In the genomic region with DNA sequence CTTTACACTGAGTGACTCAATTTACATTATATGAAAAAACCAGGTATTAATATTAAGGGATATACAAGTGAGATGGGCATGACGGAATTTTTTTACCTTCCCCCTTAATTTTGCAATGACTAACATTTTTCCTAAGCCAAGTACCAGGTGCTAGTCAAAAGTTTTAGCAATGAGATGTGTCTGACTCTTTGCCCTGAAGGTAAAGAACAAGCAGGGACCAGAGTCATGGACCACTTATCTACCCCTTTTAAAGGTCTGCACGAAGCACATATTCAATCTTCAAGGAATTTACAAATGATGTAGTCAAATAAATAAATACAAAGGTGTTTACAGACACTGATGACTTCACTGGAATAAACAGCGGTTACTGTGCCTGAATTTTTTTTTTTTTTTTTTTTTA, we compare ENCODE assay signal across 10 cellular contexts. TPM values are rescaled to one million over a fixed set of nuclear protein-coding genes. Genes with fewer than 3 reads are reported as not detected.
DNase-seq lines count a peak whose midpoint lies in the region; ATAC-seq, FAIRE-seq and TF ChIP-seq lines count a peak whose summit lies in the region.
"Had no signal": no experiment of that assay in that cellular context is flagged by ENCODE, and none has a peak within 500 bp of the region (broad histone marks: within the 10 kb centered on the region; RNA-seq: fewer than 3 reads in every experiment).

No MANE protein-coding gene starts in this region.

- H3K9me3 ChIP-seq in ES-I3 (ENCODE audit: control insufficient read depth, insufficient read depth, low read length) (peaks cover 10% of the 10 kb centered on the region), Loucy (ENCODE audit: insufficient read depth, low read depth, low read length) (no peaks in the 10 kb centered on the region), GM12878 (replicated peaks; ENCODE audit: control insufficient read depth, insufficient read depth, low read length) (peaks cover 6% of the 10 kb centered on the region; the same call in 2 of the 3 replicates)

- H3K27me3 ChIP-seq in Loucy (ENCODE audit: insufficient read depth, low read length, poor library complexity, severe bottlenecking) (peaks cover 5% of the 10 kb centered on the region), GM12878 (replicated peaks in 1 of 2; ENCODE audit: control insufficient read depth in 2 of 2, insufficient read depth in 2 of 2, low read length in 1 of 2) (no peaks in the 10 kb centered on the region)

- SMC1A ChIA-PET in GM12878 (lab: Charles Lee; ENCODE audit: uncharacterized antibody, unreplicated experiment) = interaction anchor here (1.0 kb wide), 1 partner anchor 16 kb away, joined by 3 read pairs; no protein-coding TSS in a partner anchor

- no peak overlapping the region for H3K27ac ChIP-seq in GM12878 (ENCODE audit: control insufficient read depth, insufficient read depth)

- intact Hi-C loops in GM12878 (cut with micrococcal nuclease; ENCODE audit: unreplicated experiment) = no loop called here

- peak overlapping the region; percentile 97 for H3K4me3 ChIP-seq in Loucy (ENCODE audit: low read length, poor library complexity, severe bottlenecking)
- H3K4me3 ChIP-seq in GM12878 = peak overlapping the region; percentile 42

- FAIRE-seq in GM12878 (lab: Jason Lieb, UNC) = no peak

- H3K27me3 Mint-ChIP-seq in natural killer cell treated with Interleukin-12 subunit alpha and Interleukin-12 subunit beta and Interleukin-15 and Interleukin-18, amount 100 ng/mL, for 72 hours = no peaks in the 10 kb centered on the region

- no peaks in the 10 kb centered on the region for H3F3A ChIP-seq in Loucy (ENCODE audit: low read depth)

- TF ChIP-seq EP300 in GM12878 (IDR thresholded peaks at IDR 0.05; ENCODE audit: borderline replicate concordance in 1 of 2, control insufficient read depth in 1 of 2, low read depth in 2 of 2, low read length in 2 of 2) = no peak

- H2AFZ ChIP-seq in Loucy (ENCODE audit: low read length) = no peak overlapping the region
- H2AFZ ChIP-seq in GM12878 (ENCODE audit: control insufficient read depth, low read depth, low read length) = no peak overlapping the region

- CTCF ChIA-PET in GM12878 (lab: Yijun Ruan, JAX) = interaction anchor here (1.7 kb wide), 1 partner anchor 16 kb away, joined by 5 read pairs; no protein-coding TSS in a partner anchor

- H3K9me2 ChIP-seq in Loucy (replicated peaks; ENCODE audit: low read depth, low read length) = no peaks in the 10 kb centered on the region

- H3K27ac Mint-ChIP-seq in natural killer cell treated with Interleukin-12 subunit alpha and Interleukin-12 subunit beta and Interleukin-15 and Interleukin-18, amount 100 ng/mL, for 72 hours = peak overlapping the region; percentile 82 to 91

- H3K36me3 Mint-ChIP-seq in natural killer cell treated with Interleukin-12 subunit alpha and Interleukin-12 subunit beta and Interleukin-15 and Interleukin-18, amount 100 ng/mL, for 72 hours = peaks cover 23% of the 10 kb centered on the region

- no peaks in the 10 kb centered on the region for H3K4me1 ChIP-seq in ES-I3 (ENCODE audit: insufficient read depth, low read length)
- peaks cover 34% of the 10 kb centered on the region for H3K4me1 ChIP-seq in Loucy (ENCODE audit: insufficient read depth, low read length, poor library complexity, severe bottlenecking)
- no peaks in the 10 kb centered on the region for H3K4me1 ChIP-seq in GM12878 (ENCODE audit: control insufficient read depth, insufficient read depth, low read length)

- TF ChIP-seq POLR2A in GM12878 (IDR thresholded peaks at IDR 0.05; ENCODE audit: low read depth, low read length) = no peak

- no peak for DNase-seq in GM12878 (ENCODE audit: low read depth, low spot score)
- DNase-seq in natural killer cell treated with Interleukin-12 subunit alpha and Interleukin-12 subunit beta and Interleukin-15 and Interleukin-18, amount 100 ng/mL, for 72 hours (ENCODE audit: low spot score) = no peak
- DNase-seq in left lobe of liver (ENCODE audit: low spot score) = no peak
- no peak for DNase-seq in NCI-H2107 (lab: John Stamatoyannopoulos, UW)
- DNase-seq: activated effector memory CD4-positive, alpha-beta T cell treated with Interleukin-2 at 50 U/mL for 16 hours; GDM1; NCI-H1048 had no signal

- H3K4me2 ChIP-seq in Loucy (ENCODE audit: low read depth, low read length, poor library complexity, severe bottlenecking) = peak overlapping the region; percentile 83
- peak overlapping the region; percentile 50; the same call in 1 of the 2 replicates for H3K4me2 ChIP-seq in GM12878 (ENCODE audit: control insufficient read depth, insufficient read depth)

- H3K4me3 Mint-ChIP-seq in natural killer cell treated with Interleukin-12 subunit alpha and Interleukin-12 subunit beta and Interleukin-15 and Interleukin-18, amount 100 ng/mL, for 72 hours = peak overlapping the region; percentile 94

- peaks cover 29 to 50% of the 10 kb centered on the region in 2 donors for H3K4me1 Mint-ChIP-seq in natural killer cell treated with Interleukin-12 subunit alpha and Interleukin-12 subunit beta and Interleukin-15 and Interleukin-18, amount 100 ng/mL, for 72 hours (ENCODE audit: low read depth in 2 of 2)

- H3K36me3 ChIP-seq in ES-I3 (ENCODE audit: insufficient read depth, low read length) (0 out of 2 replicates have a peak, but pooled peaks cover 3% of the 10 kb centered on the region), Loucy (ENCODE audit: insufficient read depth, low read length) (no peaks in the 10 kb centered on the region), GM12878 (ENCODE audit: control insufficient read depth in 2 of 2, insufficient read depth in 2 of 2, low read length in 1 of 2) (no peaks in the 10 kb centered on the region; a peak in 1 of 4 replicates)

- BruUV-seq in GM12878 (replicated peaks; lab: Mats Ljungman, UMichigan) = no TSS peak

- POLR2A ChIA-PET in GM12878 (lab: Charles Lee) = interaction anchor here (0.6 kb wide), 1 partner anchor 1376 kb away, joined by 6 read pairs; no protein-coding TSS in a partner anchor

- peaks cover 9% of the 10 kb centered on the region for H3K9me3 Mint-ChIP-seq in natural killer cell treated with Interleukin-12 subunit alpha and Interleukin-12 subunit beta and Interleukin-15 and Interleukin-18, amount 100 ng/mL, for 72 hours

- WGBS in GM12878 (ENCODE audit: insufficient coverage, insufficient replicate concordance, low lambda C conversion rate, missing lambda C conversion rate) = 45% methylated on average over 3 of the region's 3 CpGs

- RAD21 ChIA-PET in GM12878 (lab: Charles Lee; ENCODE audit: unreplicated experiment) = no interaction called here

- peaks cover 20% of the 10 kb centered on the region for H4K20me1 ChIP-seq in Loucy (ENCODE audit: insufficient read depth, low read length, poor library complexity, severe bottlenecking)
- H4K20me1 ChIP-seq in GM12878 (ENCODE audit: control insufficient read depth, insufficient read depth) = no peaks in the 10 kb centered on the region

- ATAC-seq in GM12878 = no peak
- ATAC-seq in natural killer cell treated with Interleukin-12 subunit alpha and Interleukin-12 subunit beta and Interleukin-15 and Interleukin-18, amount 100 ng/mL, for 72 hours = no peak
- ATAC-seq in left lobe of liver = no peak
- ATAC-seq in activated CD4-positive, CD25-positive, alpha-beta regulatory T cell treated with anti-CD3 and anti-CD28 coated beads, Interleukin-2, amount 50 U/mL, for 24 hours = no peak

- H3K9ac ChIP-seq in ES-I3 (ENCODE audit: low read depth, low read length) (peak overlapping the region; percentile 21; the same call in 1 of the 2 replicates), Loucy (ENCODE audit: low read depth, low read length, poor library complexity, severe bottlenecking) (no peak overlapping the region), GM12878 (ENCODE audit: control insufficient read depth, insufficient read depth, low read length) (no peak overlapping the region)

- in situ Hi-C loops in GM12878 (cut with MboI) = no loop called here

- TF ChIP-seq RAD21 in GM12878 (IDR thresholded peaks at IDR 0.05; ENCODE audit: insufficient read depth, low read depth, low read length) = no peak

- H3K79me2 ChIP-seq in Loucy (ENCODE audit: insufficient read depth, low read length) (peaks cover 50% of the 10 kb centered on the region), GM12878 (ENCODE audit: control insufficient read depth, insufficient read depth, low read length) (peaks cover 35% of the 10 kb centered on the region)

- TF ChIP-seq CTCF in Loucy (conservative IDR thresholded peaks at IDR 0.05; ENCODE audit: low read length) (no peak), GM12878 (IDR thresholded peaks at IDR 0.05 in 2 of 3, conservative IDR thresholded peaks at IDR 0.05 in 1 of 3; ENCODE audit: control insufficient read depth in 2 of 3, extremely low read depth in 1 of 3, insufficient read depth in 1 of 3, low read depth in 3 of 3, low read length in 3 of 3) (no peak)

RNA-seq across cellular contexts. Expression of gene GLO1, which starts 1.4 kb away (rescaled TPM):
- 24.1 and 24.9 TPM in 2 replicates for total RNA-seq in GM12878 (2013; cell fraction: nucleolus; rRNA removed)
- total RNA-seq in GM12878 (2014; rRNA removed) (151 and 203 TPM in 2 replicates), GM12878 (2014; rRNA removed; fragmentation: Illumina TruSeq; extraction: Trizol) (166 and 174 TPM in 2 replicates), GM12878 (2021) (108 and 110 TPM in 2 replicates), left lobe of liver (36.7 TPM)
- 42.7 TPM for polyA plus RNA-seq in GM12878 (2011; ENCODE audit: low read depth)
- polyA plus RNA-seq in GM12878 (2011; rRNA removed) (148 and 215 TPM in 2 replicates), GM12878 (2014; fragmentation: Illumina TruSeq; extraction: Trizol) (190 and 242 TPM in 2 replicates), GM12878 (2014; fragmentation: Nextera tagmentation; extraction: Ambion mirVana) (100 to 1,000 TPM; 105 to 133 TPM), GM12878 (2014; rRNA removed) (116 and 141 TPM in 2 replicates), GM12878 (2016; fragmentation: Nextera tagmentation; extraction: Ambion mirVana) (100 to 1,000 TPM; 207 to 227 TPM)
- 52.7 and 61.1 TPM in 2 replicates for polyA plus RNA-seq in GM12878 (2011; cell fraction: cytosol; rRNA removed)
- polyA plus RNA-seq in GM12878 (2011; cell fraction: nucleus; rRNA removed) = 31.3 and 31.4 TPM in 2 replicates
- polyA plus RNA-seq in GM12878 (2012) = 68.3 and 89.5 TPM in 2 replicates
- 35.1 and 45.9 TPM in 2 replicates for polyA minus RNA-seq in GM12878 (2011; rRNA and poly(A)+ RNA removed)
- 21.7 and 27.4 TPM in 2 replicates for polyA minus RNA-seq in GM12878 (2011; cell fraction: cytosol; rRNA and poly(A)+ RNA removed)
- 6.3 and 8.4 TPM in 2 replicates for polyA minus RNA-seq in GM12878 (2011; cell fraction: nucleus; rRNA and poly(A)+ RNA removed)
- 100 to 1,000 TPM in 1 of 2 donors, 10 to 100 TPM in 1; 83.4 to 127 TPM for total RNA-seq in natural killer cell treated with Interleukin-12 subunit alpha and Interleukin-12 subunit beta and Interleukin-15 and Interleukin-18, amount 100 ng/mL, for 72 hours

RNA-seq across cellular contexts. Expression of gene DNAH8, which starts 13.6 kb away (rescaled TPM):
- 0.02 and 0.10 TPM in 2 replicates for total RNA-seq in GM12878 (2013; cell fraction: nucleolus; rRNA removed)
- total RNA-seq in GM12878 (2014; rRNA removed) (0.11 and 0.34 TPM in 2 replicates), GM12878 (2014; rRNA removed; fragmentation: Illumina TruSeq; extraction: Trizol) (0.18 and 0.31 TPM in 2 replicates), GM12878 (2021) (0.11 and 0.21 TPM in 2 replicates), left lobe of liver (0.03 TPM)
- 0.08 TPM for polyA plus RNA-seq in GM12878 (2011; ENCODE audit: low read depth)
- polyA plus RNA-seq in GM12878 (2011; rRNA removed) (not detected in 2 replicates), GM12878 (2014; fragmentation: Illumina TruSeq; extraction: Trizol) (0.10 and 0.14 TPM in 2 replicates), GM12878 (2014; fragmentation: Nextera tagmentation; extraction: Ambion mirVana) (under 1 TPM; 0.02 to 0.04 TPM), GM12878 (2014; rRNA removed) (0.05 TPM in 2 replicates), GM12878 (2016; fragmentation: Nextera tagmentation; extraction: Ambion mirVana) (not detected)
- polyA plus RNA-seq in GM12878 (2011; cell fraction: cytosol; rRNA removed) = not detected in 2 replicates
- polyA plus RNA-seq in GM12878 (2011; cell fraction: nucleus; rRNA removed) = not detected in 2 replicates
- polyA plus RNA-seq in GM12878 (2012) = 0.14 and 0.65 TPM in 2 replicates
- polyA minus RNA-seq in GM12878 (2011; rRNA and poly(A)+ RNA removed) = not detected in 2 replicates
- polyA minus RNA-seq in GM12878 (2011; cell fraction: cytosol; rRNA and poly(A)+ RNA removed) = not detected in 2 replicates
- not detected in 2 replicates for polyA minus RNA-seq in GM12878 (2011; cell fraction: nucleus; rRNA and poly(A)+ RNA removed)
- under 1 TPM; 0.12 to 0.22 TPM for total RNA-seq in natural killer cell treated with Interleukin-12 subunit alpha and Interleukin-12 subunit beta and Interleukin-15 and Interleukin-18, amount 100 ng/mL, for 72 hours
